Comparison of ENCODE assay signal across 1 cellular context in the genomic region with DNA sequence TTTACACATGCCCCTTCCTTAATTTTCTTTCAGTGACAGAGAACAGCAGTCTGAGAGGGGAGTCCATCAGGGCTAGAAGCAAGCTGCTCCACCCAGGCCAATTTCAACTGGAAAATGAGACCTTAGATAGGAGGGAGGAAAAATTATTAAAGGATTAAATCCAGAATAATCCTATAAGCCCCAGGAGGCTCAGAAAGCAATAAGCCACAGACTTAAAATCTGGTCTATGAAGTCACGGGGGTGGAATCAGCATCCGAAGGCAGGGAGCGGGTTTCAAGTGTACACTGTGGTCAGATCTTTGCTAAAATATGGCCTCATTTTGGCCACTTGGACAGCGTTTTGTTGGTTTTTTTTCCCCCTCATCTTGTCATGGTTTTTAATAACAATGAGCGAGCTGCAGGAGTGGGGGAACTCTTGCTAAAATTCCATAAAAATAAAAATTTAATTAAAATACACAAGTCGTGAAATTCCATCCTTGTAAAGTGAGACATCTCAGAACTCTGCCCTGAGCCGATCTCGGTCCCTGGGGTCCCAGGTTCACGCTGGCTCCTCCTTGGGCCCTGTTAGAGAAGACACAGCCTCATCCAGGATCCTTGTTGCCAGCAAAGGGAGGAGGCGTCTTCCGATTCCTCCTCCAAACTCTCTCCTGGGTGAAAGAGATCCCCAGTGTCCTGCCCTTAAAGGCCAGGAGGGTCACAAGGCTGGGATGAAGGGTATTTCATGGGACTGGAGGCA.
TF ChIP-seq lines count a peak whose summit lies in the region.

No MANE protein-coding gene starts in this region.

TF ChIP-seq in GM23338, 12 proteins besides CTCF, POLR2A, EP300 and RAD21 (continued from another document):
- TF ChIP-seq, protein P1, sequence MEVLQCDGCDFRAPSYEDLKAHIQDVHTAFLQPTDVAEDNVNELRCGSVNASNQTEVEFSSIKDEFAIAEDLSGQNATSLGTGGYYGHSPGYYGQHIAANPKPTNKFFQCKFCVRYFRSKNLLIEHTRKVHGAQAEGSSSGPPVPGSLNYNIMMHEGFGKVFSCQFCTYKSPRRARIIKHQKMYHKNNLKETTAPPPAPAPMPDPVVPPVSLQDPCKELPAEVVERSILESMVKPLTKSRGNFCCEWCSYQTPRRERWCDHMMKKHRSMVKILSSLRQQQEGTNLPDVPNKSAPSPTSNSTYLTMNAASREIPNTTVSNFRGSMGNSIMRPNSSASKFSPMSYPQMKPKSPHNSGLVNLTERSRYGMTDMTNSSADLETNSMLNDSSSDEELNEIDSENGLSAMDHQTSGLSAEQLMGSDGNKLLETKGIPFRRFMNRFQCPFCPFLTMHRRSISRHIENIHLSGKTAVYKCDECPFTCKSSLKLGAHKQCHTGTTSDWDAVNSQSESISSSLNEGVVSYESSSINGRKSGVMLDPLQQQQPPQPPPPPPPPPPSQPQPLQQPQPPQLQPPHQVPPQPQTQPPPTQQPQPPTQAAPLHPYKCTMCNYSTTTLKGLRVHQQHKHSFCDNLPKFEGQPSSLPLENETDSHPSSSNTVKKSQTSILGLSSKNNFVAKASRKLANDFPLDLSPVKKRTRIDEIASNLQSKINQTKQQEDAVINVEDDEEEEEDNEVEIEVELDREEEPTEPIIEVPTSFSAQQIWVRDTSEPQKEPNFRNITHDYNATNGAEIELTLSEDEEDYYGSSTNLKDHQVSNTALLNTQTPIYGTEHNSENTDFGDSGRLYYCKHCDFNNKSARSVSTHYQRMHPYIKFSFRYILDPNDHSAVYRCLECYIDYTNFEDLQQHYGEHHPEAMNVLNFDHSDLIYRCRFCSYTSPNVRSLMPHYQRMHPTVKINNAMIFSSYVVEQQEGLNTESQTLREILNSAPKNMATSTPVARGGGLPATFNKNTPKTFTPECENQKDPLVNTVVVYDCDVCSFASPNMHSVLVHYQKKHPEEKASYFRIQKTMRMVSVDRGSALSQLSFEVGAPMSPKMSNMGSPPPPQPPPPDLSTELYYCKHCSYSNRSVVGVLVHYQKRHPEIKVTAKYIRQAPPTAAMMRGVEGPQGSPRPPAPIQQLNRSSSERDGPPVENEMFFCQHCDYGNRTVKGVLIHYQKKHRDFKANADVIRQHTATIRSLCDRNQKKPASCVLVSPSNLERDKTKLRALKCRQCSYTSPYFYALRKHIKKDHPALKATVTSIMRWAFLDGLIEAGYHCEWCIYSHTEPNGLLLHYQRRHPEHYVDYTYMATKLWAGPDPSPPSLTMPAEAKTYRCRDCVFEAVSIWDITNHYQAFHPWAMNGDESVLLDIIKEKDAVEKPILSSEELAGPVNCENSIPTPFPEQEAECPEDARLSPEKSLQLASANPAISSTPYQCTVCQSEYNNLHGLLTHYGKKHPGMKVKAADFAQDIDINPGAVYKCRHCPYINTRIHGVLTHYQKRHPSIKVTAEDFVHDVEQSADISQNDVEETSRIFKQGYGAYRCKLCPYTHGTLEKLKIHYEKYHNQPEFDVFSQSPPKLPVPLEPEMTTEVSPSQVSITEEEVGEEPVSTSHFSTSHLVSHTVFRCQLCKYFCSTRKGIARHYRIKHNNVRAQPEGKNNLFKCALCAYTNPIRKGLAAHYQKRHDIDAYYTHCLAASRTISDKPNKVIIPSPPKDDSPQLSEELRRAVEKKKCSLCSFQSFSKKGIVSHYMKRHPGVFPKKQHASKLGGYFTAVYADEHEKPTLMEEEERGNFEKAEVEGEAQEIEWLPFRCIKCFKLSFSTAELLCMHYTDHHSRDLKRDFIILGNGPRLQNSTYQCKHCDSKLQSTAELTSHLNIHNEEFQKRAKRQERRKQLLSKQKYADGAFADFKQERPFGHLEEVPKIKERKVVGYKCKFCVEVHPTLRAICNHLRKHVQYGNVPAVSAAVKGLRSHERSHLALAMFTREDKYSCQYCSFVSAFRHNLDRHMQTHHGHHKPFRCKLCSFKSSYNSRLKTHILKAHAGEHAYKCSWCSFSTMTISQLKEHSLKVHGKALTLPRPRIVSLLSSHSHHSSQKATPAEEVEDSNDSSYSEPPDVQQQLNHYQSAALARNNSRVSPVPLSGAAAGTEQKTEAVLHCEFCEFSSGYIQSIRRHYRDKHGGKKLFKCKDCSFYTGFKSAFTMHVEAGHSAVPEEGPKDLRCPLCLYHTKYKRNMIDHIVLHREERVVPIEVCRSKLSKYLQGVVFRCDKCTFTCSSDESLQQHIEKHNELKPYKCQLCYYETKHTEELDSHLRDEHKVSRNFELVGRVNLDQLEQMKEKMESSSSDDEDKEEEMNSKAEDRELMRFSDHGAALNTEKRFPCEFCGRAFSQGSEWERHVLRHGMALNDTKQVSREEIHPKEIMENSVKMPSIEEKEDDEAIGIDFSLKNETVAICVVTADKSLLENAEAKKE (CRISPR knock-in tag; IDR thresholded peaks at IDR 0.05): no peak
- TF ChIP-seq, protein P2, sequence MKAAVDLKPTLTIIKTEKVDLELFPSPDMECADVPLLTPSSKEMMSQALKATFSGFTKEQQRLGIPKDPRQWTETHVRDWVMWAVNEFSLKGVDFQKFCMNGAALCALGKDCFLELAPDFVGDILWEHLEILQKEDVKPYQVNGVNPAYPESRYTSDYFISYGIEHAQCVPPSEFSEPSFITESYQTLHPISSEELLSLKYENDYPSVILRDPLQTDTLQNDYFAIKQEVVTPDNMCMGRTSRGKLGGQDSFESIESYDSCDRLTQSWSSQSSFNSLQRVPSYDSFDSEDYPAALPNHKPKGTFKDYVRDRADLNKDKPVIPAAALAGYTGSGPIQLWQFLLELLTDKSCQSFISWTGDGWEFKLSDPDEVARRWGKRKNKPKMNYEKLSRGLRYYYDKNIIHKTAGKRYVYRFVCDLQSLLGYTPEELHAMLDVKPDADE (IDR thresholded peaks at IDR 0.05): no peak
- TF ChIP-seq JUNB (IDR thresholded peaks at IDR 0.05; ENCODE audit: unreplicated experiment) (no peak), ZNF114 (CRISPR knock-in tag; IDR thresholded peaks at IDR 0.05) (no peak), STAT1 (IDR thresholded peaks at IDR 0.05; ENCODE audit: unreplicated experiment) (no peak), CREB1 (CRISPR knock-in tag; IDR thresholded peaks at IDR 0.05; ENCODE audit: low read depth) (no peak), POLR2AphosphoS5 (IDR thresholded peaks at IDR 0.05; ENCODE audit: low read depth) (no peak)
- TF ChIP-seq, protein P3, sequence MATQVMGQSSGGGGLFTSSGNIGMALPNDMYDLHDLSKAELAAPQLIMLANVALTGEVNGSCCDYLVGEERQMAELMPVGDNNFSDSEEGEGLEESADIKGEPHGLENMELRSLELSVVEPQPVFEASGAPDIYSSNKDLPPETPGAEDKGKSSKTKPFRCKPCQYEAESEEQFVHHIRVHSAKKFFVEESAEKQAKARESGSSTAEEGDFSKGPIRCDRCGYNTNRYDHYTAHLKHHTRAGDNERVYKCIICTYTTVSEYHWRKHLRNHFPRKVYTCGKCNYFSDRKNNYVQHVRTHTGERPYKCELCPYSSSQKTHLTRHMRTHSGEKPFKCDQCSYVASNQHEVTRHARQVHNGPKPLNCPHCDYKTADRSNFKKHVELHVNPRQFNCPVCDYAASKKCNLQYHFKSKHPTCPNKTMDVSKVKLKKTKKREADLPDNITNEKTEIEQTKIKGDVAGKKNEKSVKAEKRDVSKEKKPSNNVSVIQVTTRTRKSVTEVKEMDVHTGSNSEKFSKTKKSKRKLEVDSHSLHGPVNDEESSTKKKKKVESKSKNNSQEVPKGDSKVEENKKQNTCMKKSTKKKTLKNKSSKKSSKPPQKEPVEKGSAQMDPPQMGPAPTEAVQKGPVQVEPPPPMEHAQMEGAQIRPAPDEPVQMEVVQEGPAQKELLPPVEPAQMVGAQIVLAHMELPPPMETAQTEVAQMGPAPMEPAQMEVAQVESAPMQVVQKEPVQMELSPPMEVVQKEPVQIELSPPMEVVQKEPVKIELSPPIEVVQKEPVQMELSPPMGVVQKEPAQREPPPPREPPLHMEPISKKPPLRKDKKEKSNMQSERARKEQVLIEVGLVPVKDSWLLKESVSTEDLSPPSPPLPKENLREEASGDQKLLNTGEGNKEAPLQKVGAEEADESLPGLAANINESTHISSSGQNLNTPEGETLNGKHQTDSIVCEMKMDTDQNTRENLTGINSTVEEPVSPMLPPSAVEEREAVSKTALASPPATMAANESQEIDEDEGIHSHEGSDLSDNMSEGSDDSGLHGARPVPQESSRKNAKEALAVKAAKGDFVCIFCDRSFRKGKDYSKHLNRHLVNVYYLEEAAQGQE (IDR thresholded peaks at IDR 0.05; ENCODE audit: unreplicated experiment): no peak
TF ChIP-seq in GM23338: peak in this region for 0.
